In genomic region chr1:100530901-100531487, GRCh38 we compare ENCODE assay signal across 8 cellular contexts. TPM values are rescaled to one million over a fixed set of nuclear protein-coding genes. Genes with fewer than 3 reads are reported as not detected.
DNase-seq lines count a peak whose midpoint lies in the region; ATAC-seq and TF ChIP-seq lines count a peak whose summit lies in the region.

No MANE protein-coding gene starts in this region.

- intact Hi-C loops in psoas muscle (cut with DNase I), result no loop called here

- peaks cover 3% of the 10 kb centered on the region for H3K4me1 ChIP-seq in psoas muscle

- peaks cover 0 to 3% (median 0%) of the 10 kb centered on the region in 3 donors for H3K27me3 ChIP-seq in psoas muscle (ENCODE audit: insufficient read depth in 3 of 3, low read length in 2 of 3)

- no peaks in the 10 kb centered on the region for H3K9me3 ChIP-seq in psoas muscle

- peak overlapping the region; percentile 34 for H3K27ac ChIP-seq in psoas muscle

- in situ Hi-C loops in astrocyte of the cerebellum (cut with HindIII; ENCODE audit: low sequenced_read_pairs), result no loop called here

- WGBS in psoas muscle, 3 donors, result 52 to 59% (median 54%) methylated on average over 3 of the region's 3 CpGs

- H3K4me3 ChIP-seq in astrocyte of the cerebellum (ENCODE audit: low read depth, low read length) (no peak overlapping the region), psoas muscle (no peak overlapping the region)

- TF ChIP-seq CTCF in astrocyte of the cerebellum (IDR thresholded peaks at IDR 0.05; ENCODE audit: low read depth, low read length, missing control alignments) (no peak), psoas muscle (IDR thresholded peaks at IDR 0.05) (no peak)

- DNase-seq in EH (ENCODE audit: low read depth), result peak; percentile 55
- DNase-seq in astrocyte of the cerebellum (ENCODE audit: low read depth), result peak; percentile 42
- DNase-seq in psoas muscle, result peak in 1 of 2 donors; percentile 25
- DNase-seq in NCI-H1417 treated with DMSO at 0.1 percent for 48 hours (lab: John Stamatoyannopoulos, UW), result no peak
- no peak for DNase-seq in NCI-H1105 (lab: John Stamatoyannopoulos, UW)
- DNase-seq in activated CD8-positive, alpha-beta memory T cell treated with anti-CD3 and anti-CD28 coated beads for 24 hours, result no peak

- ATAC-seq in GM19463 (IDR thresholded peaks at IDR 0.05; ENCODE audit: unreplicated experiment) (peak; percentile 84), HG03520 (IDR thresholded peaks at IDR 0.05; ENCODE audit: unreplicated experiment) (peak; percentile 79), psoas muscle (peak; percentile 63 to 80 (median 74))

- H3K36me3 ChIP-seq in psoas muscle (ENCODE audit: insufficient read depth in 1 of 2, low read depth in 1 of 2), result no peaks in the 10 kb centered on the region

RNA-seq across cellular contexts. Expression of gene GPR88, which starts 6.9 kb away (rescaled TPM):
- under 1 TPM in 3 of 4 donors, not detected in 1; 0.06 to 0.62 (median 0.25) TPM for total RNA-seq in psoas muscle
- polyA plus RNA-seq in psoas muscle, result under 1 TPM; 0.01 to 0.13 (median 0.03) TPM

Comparison
In these comparisons a context has a peak if more than half of its experiments do, and no peak if none do; other contexts are left out.
1. DNase-seq: peak in EH (single experiment) and astrocyte of the cerebellum (single experiment); none in NCI-H1417 treated with DMSO at 0.1 percent for 48 hours (single experiment), NCI-H1105 (single experiment) and activated CD8-positive, alpha-beta memory T cell treated with anti-CD3 and anti-CD28 coated beads for 24 hours (single experiment).
2. Peak in every context shown above with its lines, with median percentiles within 50 percentile points of each other: ATAC-seq.